8 cellular contexts compared by ENCODE assay signal in the genomic region with DNA sequence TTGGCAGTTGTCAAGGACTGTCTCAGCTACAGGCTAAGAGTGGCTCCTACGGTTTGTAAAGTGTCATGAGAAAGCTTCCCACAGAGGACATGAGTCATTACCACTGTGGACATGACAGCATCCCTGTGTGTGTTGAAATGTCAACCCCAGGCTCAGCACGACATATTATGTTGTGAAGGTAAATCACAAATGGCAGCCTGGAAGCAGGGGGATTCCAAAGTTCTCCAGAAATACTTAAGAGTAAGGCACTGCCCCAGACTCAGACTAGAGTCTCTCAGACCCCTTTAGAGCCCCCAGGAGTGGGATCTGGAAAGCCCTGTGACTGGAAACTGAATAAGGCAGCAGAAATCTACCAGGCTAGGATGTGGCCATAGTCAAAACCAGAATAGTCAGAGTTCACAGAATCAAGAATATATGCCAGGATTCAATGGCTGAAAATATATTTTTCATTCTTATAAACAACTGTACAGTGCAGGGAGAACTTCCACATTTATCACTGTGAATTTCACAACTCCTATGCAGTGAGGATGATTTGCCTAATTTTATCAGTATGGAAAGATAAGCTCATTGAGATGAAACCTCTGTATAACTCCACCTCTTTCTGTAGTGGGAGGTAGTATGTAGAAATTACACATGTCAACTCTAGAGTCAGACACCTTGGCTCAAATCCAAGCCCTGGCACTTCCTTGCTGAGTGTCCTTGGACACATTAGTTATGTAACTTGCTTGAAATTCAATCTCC.
DNase-seq lines count a peak whose midpoint lies in the region; ATAC-seq and TF ChIP-seq lines count a peak whose summit lies in the region.
"Had no signal": no experiment of that assay in that cellular context is flagged by ENCODE, and none has a peak within 500 bp of the region (broad histone marks: within the 10 kb centered on the region; RNA-seq: fewer than 3 reads in every experiment).

No MANE protein-coding gene starts in this region.

- 34 to 50% methylated on average over 2 of the region's 2 CpGs for WGBS in lung, 2 donors

- no peaks in the 10 kb centered on the region for H3K9me3 Mint-ChIP-seq in CD8-positive, alpha-beta memory T cell
- no peaks in the 10 kb centered on the region for H3K9me3 Mint-ChIP-seq in mesothelial cell of epicardium

- CTCF ChIA-PET in CD8-positive, alpha-beta memory T cell (lab: Charles Lee), result no interaction called here

- no peak for TF ChIP-seq CTCF in lung (IDR thresholded peaks at IDR 0.05; ENCODE audit: control extremely low read depth, extremely low read depth)
- TF ChIP-seq CTCF in mesothelial cell of epicardium (IDR thresholded peaks at IDR 0.05; ENCODE audit: unreplicated experiment), result no peak

- peaks cover 0 to 4% of the 10 kb centered on the region in 2 donors for H3K27me3 Mint-ChIP-seq in CD8-positive, alpha-beta memory T cell
- peaks cover 72% of the 10 kb centered on the region for H3K27me3 Mint-ChIP-seq in mesothelial cell of epicardium (ENCODE audit: low read depth)

- H3K4me3 Mint-ChIP-seq in CD8-positive, alpha-beta memory T cell, result no peak overlapping the region
- H3K4me3 Mint-ChIP-seq in mesothelial cell of epicardium, result no peak overlapping the region

- H2AFZ ChIP-seq in Karpas-422 (ENCODE audit: low read length), result no peak overlapping the region

- H3K4me3 ChIP-seq in lung, result no peak overlapping the region
- no peak overlapping the region for H3K4me3 ChIP-seq in CD8-positive, alpha-beta memory T cell (ENCODE audit: low read length)
- no peak overlapping the region for H3K4me3 ChIP-seq in Karpas-422 (ENCODE audit: low read length)

- H3K9ac ChIP-seq in Karpas-422 (ENCODE audit: low read length), result no peak overlapping the region

- H3K4me1 Mint-ChIP-seq in CD8-positive, alpha-beta memory T cell, result peaks cover 0 to 7% (median 0%) of the 10 kb centered on the region in 3 donors
- peaks cover 27% of the 10 kb centered on the region for H3K4me1 Mint-ChIP-seq in mesothelial cell of epicardium

- H3K79me2 ChIP-seq in Karpas-422 (ENCODE audit: low read length), result no peaks in the 10 kb centered on the region

- H3K9me2 ChIP-seq in Karpas-422 (replicated peaks; ENCODE audit: insufficient read depth, low read length), result no peaks in the 10 kb centered on the region

- H3K27ac Mint-ChIP-seq in CD8-positive, alpha-beta memory T cell, result no peak overlapping the region
- H3K27ac Mint-ChIP-seq in mesothelial cell of epicardium, result no peak overlapping the region

- H3K27ac ChIP-seq in lung (ENCODE audit: low read depth in 1 of 2, low read length in 1 of 2), result no peak overlapping the region
- no peak overlapping the region for H3K27ac ChIP-seq in CD8-positive, alpha-beta memory T cell (ENCODE audit: low read depth, low read length)
- H3K27ac ChIP-seq in Karpas-422 (ENCODE audit: low read length), result no peak overlapping the region

- peak; percentile 58 for ATAC-seq in GM18511 (IDR thresholded peaks at IDR 0.05; ENCODE audit: unreplicated experiment)
- ATAC-seq in lung (ENCODE audit: insufficient read depth, low FRiP score), result peak; percentile 47

- H3K4me1 ChIP-seq in lung (ENCODE audit: control insufficient read depth in 2 of 2, insufficient read depth in 2 of 2, low read length in 2 of 2) (no peaks in the 10 kb centered on the region), Karpas-422 (ENCODE audit: low read length) (no peaks in the 10 kb centered on the region)
- no peaks in the 10 kb centered on the region for H3K4me1 ChIP-seq in CD8-positive, alpha-beta memory T cell (ENCODE audit: insufficient read depth, low read length)

- DNase-seq in CD1c-positive myeloid dendritic cell (ENCODE audit: extremely low spot score), result peak; percentile 86
- DNase-seq in activated CD8-positive, alpha-beta memory T cell treated with anti-CD3 and anti-CD28 coated beads for 48 hours (ENCODE audit: low read depth in 2 of 3, low spot score in 2 of 3), result peak; percentile 2 to 12 (median 9)
- DNase-seq in lung (ENCODE audit: low spot score), result peak; percentile 42
- no peak for DNase-seq in CD8-positive, alpha-beta memory T cell
- no peak for DNase-seq in mesothelial cell of epicardium (ENCODE audit: low spot score in 2 of 2, unreplicated experiment in 2 of 2)
- DNase-seq in Karpas-422, result no peak
- DNase-seq: anterior cingulate cortex had no signal

- H3K27me3 ChIP-seq in lung (ENCODE audit: control insufficient read depth, insufficient read depth) (no peaks in the 10 kb centered on the region), Karpas-422 (ENCODE audit: low read length) (no peaks in the 10 kb centered on the region)
- H3K27me3 ChIP-seq in CD8-positive, alpha-beta memory T cell (ENCODE audit: insufficient read depth, low read length, poor library complexity, severe bottlenecking), result no peaks in the 10 kb centered on the region

- no peaks in the 10 kb centered on the region for H4K20me1 ChIP-seq in Karpas-422 (ENCODE audit: insufficient read depth, low read depth, low read length)

- no peaks in the 10 kb centered on the region for H3K36me3 Mint-ChIP-seq in CD8-positive, alpha-beta memory T cell
- no peaks in the 10 kb centered on the region for H3K36me3 Mint-ChIP-seq in mesothelial cell of epicardium

- H3K36me3 ChIP-seq in lung (ENCODE audit: control insufficient read depth in 2 of 2, insufficient read depth in 2 of 2, low read length in 2 of 2) (no peaks in the 10 kb centered on the region), Karpas-422 (ENCODE audit: insufficient read depth, low read length) (no peaks in the 10 kb centered on the region)
- H3K36me3 ChIP-seq in CD8-positive, alpha-beta memory T cell (ENCODE audit: insufficient read depth, low read length), result no peaks in the 10 kb centered on the region

- POLR2A ChIA-PET in CD8-positive, alpha-beta memory T cell (lab: Charles Lee), result no interaction called here

- no peak overlapping the region for H3K4me2 ChIP-seq in Karpas-422 (ENCODE audit: low read depth, low read length, poor library complexity, severe bottlenecking)

- H3K9me3 ChIP-seq in lung (ENCODE audit: control insufficient read depth in 2 of 2, insufficient read depth in 1 of 2, low read length in 1 of 2), result peaks cover 0 to 2% of the 10 kb centered on the region in 2 donors
- no peaks in the 10 kb centered on the region for H3K9me3 ChIP-seq in CD8-positive, alpha-beta memory T cell (ENCODE audit: low read length)
- H3K9me3 ChIP-seq in Karpas-422 (ENCODE audit: low read length), result no peaks in the 10 kb centered on the region

Comparison
In these comparisons a context has a peak if more than half of its experiments do, and no peak if none do; other contexts are left out.
1. DNase-seq: peak in CD1c-positive myeloid dendritic cell (single experiment), activated CD8-positive, alpha-beta memory T cell treated with anti-CD3 and anti-CD28 coated beads for 48 hours (3 of 3) and lung (single experiment); none in CD8-positive, alpha-beta memory T cell (0 of 5), mesothelial cell of epicardium (0 of 2) and Karpas-422 (single experiment).